In the genomic region with DNA sequence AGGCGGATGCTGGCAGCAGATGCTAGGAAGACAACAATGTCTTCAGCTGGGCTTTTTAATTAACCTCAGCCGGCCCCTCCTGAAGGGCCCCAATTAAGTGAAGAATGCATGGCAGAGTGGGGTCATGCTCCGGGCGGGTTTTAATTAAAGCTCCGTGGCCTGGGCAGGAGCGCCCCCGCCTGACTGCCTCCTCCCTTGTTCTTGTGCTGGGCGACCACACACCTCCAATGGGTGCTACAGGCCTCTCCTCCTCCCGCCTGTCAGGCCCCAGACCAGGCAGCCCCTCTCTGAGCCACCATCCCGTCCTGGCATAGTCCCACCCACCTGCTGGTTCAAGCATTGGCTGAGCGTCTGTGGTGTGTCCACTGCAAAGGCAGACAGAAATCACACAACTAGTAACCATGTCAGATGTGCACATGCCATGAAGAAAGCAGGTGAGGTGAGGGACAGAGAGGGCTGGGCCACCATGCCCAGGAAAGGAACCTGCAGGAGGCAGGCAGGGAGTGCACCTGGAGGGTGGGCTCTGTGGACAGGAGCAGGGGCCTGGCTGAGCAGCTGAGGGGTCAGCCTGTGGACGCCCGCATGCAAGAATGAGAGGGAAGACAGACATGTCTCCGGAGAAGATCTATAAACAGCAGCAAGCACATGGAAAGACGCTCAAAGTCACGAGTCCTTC, we compare ENCODE assay signal across 11 cellular contexts. TPM values are rescaled to one million over a fixed set of nuclear protein-coding genes. Genes with fewer than 3 reads are reported as not detected.
DNase-seq lines count a peak whose midpoint lies in the region; ATAC-seq and TF ChIP-seq lines count a peak whose summit lies in the region.
"Had no signal": no experiment of that assay in that cellular context is flagged by ENCODE, and none has a peak within 500 bp of the region (broad histone marks: within the 10 kb centered on the region; RNA-seq: fewer than 3 reads in every experiment).

No MANE protein-coding gene starts in this region.

- no peak for DNase-seq in DND-41
- DNase-seq in Karpas-422, result peak; percentile 79
- peak; percentile 67 for DNase-seq in WTC11 (ENCODE audit: low spot score)
- peak; percentile 82 for DNase-seq in mesenteric fat pad (ENCODE audit: low spot score)
- no peak for DNase-seq in endothelial cell (ENCODE audit: low spot score)
- no peak for DNase-seq in NK-92 treated with Interleukin-12 subunit alpha and Interleukin-12 subunit beta, amount 100 ng/mL, for 24 hours (lab: John Stamatoyannopoulos, UW)
- DNase-seq: NCI-H345 had no signal

- H3K9me3 Mint-ChIP-seq in WTC11 (no peaks in the 10 kb centered on the region), endothelial cell (ENCODE audit: unreplicated experiment) (no peaks in the 10 kb centered on the region)
- H3K9me3 Mint-ChIP-seq: central memory CD8-positive, alpha-beta T cell; stimulated activated naive CD8-positive, alpha-beta T cell treated with anti-CD3 and anti-CD28 coated beads, Interleukin-15, Interleukin-2, amounts not matched to agents 100 ng/mL and 50 ng/mL, for 24 hours had no signal

- H3K9me3 ChIP-seq in DND-41 (ENCODE audit: insufficient read depth, low read length, severe bottlenecking) (no peaks in the 10 kb centered on the region), Karpas-422 (ENCODE audit: low read length) (no peaks in the 10 kb centered on the region)

- H3K4me2 ChIP-seq in DND-41 (ENCODE audit: insufficient read depth, low read length) (no peak overlapping the region), Karpas-422 (ENCODE audit: low read depth, low read length, poor library complexity, severe bottlenecking) (no peak overlapping the region)

- ATAC-seq in DND-41 (ENCODE audit: insufficient read depth, low read depth), result no peak
- peak; percentile 77 for ATAC-seq in WTC11
- no peak for ATAC-seq in HG03342 (IDR thresholded peaks at IDR 0.05; ENCODE audit: unreplicated experiment)
- ATAC-seq in GM19395 (IDR thresholded peaks at IDR 0.05; ENCODE audit: unreplicated experiment), result no peak

- no peaks in the 10 kb centered on the region for H3K4me1 ChIP-seq in DND-41 (ENCODE audit: insufficient read depth, low read length)
- H3K4me1 ChIP-seq in Karpas-422 (ENCODE audit: low read length), result no peaks in the 10 kb centered on the region

- no peak overlapping the region for H3K4me3 Mint-ChIP-seq in WTC11
- H3K4me3 Mint-ChIP-seq in endothelial cell (ENCODE audit: unreplicated experiment), result no peak overlapping the region
- H3K4me3 Mint-ChIP-seq: central memory CD8-positive, alpha-beta T cell; stimulated activated naive CD8-positive, alpha-beta T cell treated with anti-CD3 and anti-CD28 coated beads, Interleukin-15, Interleukin-2, amounts not matched to agents 100 ng/mL and 50 ng/mL, for 24 hours had no signal

- H3K4me1 Mint-ChIP-seq in WTC11 (peaks cover 8% of the 10 kb centered on the region), endothelial cell (ENCODE audit: unreplicated experiment) (peaks cover 7% of the 10 kb centered on the region)

- no peaks in the 10 kb centered on the region for H3K9me2 ChIP-seq in Karpas-422 (replicated peaks; ENCODE audit: insufficient read depth, low read length)

- H3K9ac ChIP-seq in DND-41 (ENCODE audit: low read depth, low read length) (no peak overlapping the region), Karpas-422 (ENCODE audit: low read length) (no peak overlapping the region)

- CTCF ChIA-PET in WTC11 (lab: Charles Lee), result interaction anchor here (0.5 to 2.7 kb wide), 9 partner anchors 8 to 687 kb away, joined by 3 to 62 read pairs (median 3); a partner anchor contains a TSS

- H2AFZ ChIP-seq in DND-41 (ENCODE audit: low read depth, low read length) (no peak overlapping the region), Karpas-422 (ENCODE audit: low read length) (no peak overlapping the region)

- peaks cover 46% of the 10 kb centered on the region for H4K20me1 ChIP-seq in DND-41 (ENCODE audit: insufficient read depth, low read length)
- peaks cover 12% of the 10 kb centered on the region; the same call in 1 of the 2 replicates for H4K20me1 ChIP-seq in Karpas-422 (ENCODE audit: insufficient read depth, low read depth, low read length)

- H3K27me3 ChIP-seq in DND-41 (ENCODE audit: insufficient read depth, low read length, poor library complexity), result no peaks in the 10 kb centered on the region
- H3K27me3 ChIP-seq in Karpas-422 (ENCODE audit: low read length), result no peaks in the 10 kb centered on the region

- H3K27me3 Mint-ChIP-seq in WTC11 (ENCODE audit: low read depth) (peaks cover 92% of the 10 kb centered on the region), endothelial cell (ENCODE audit: unreplicated experiment) (peaks cover 12% of the 10 kb centered on the region)
- H3K27me3 Mint-ChIP-seq: central memory CD8-positive, alpha-beta T cell; stimulated activated naive CD8-positive, alpha-beta T cell treated with anti-CD3 and anti-CD28 coated beads, Interleukin-15, Interleukin-2, amounts not matched to agents 100 ng/mL and 50 ng/mL, for 24 hours had no signal

- no peaks in the 10 kb centered on the region for H3K79me2 ChIP-seq in DND-41 (ENCODE audit: insufficient read depth, low read length)
- H3K79me2 ChIP-seq in Karpas-422 (ENCODE audit: low read length), result no peaks in the 10 kb centered on the region

- H3K36me3 Mint-ChIP-seq in WTC11 (no peaks in the 10 kb centered on the region), endothelial cell (ENCODE audit: low read depth, unreplicated experiment) (no peaks in the 10 kb centered on the region)

- H3K4me3 ChIP-seq in DND-41 (ENCODE audit: low read depth in 1 of 2, low read length in 2 of 2), result no peak overlapping the region
- no peak overlapping the region for H3K4me3 ChIP-seq in Karpas-422 (ENCODE audit: low read length)

- no peaks in the 10 kb centered on the region for H3K36me3 ChIP-seq in DND-41 (ENCODE audit: insufficient read depth, low read length)
- no peaks in the 10 kb centered on the region for H3K36me3 ChIP-seq in Karpas-422 (ENCODE audit: insufficient read depth, low read length)

- peak; percentile 5 for TF ChIP-seq CTCF in DND-41 (IDR thresholded peaks at IDR 0.05; ENCODE audit: borderline replicate concordance, extremely low read depth, low read length, poor library complexity, severe bottlenecking)
- 0 out of 2 replicates have a peak, but pooled peaks have one; percentile 13 for TF ChIP-seq CTCF in WTC11 (IDR thresholded peaks at IDR 0.05)
- no peak for TF ChIP-seq CTCF in endothelial cell (IDR thresholded peaks at IDR 0.05; ENCODE audit: unreplicated experiment)

- POLR2A ChIA-PET in WTC11 (lab: Charles Lee), result interaction anchor here (1.0 kb wide), 2 partner anchors 13 to 75 kb away, joined by 3 read pairs; no protein-coding TSS in a partner anchor

- H3K27ac ChIP-seq in DND-41 (ENCODE audit: low read length) (no peak overlapping the region), Karpas-422 (ENCODE audit: low read length) (no peak overlapping the region)

- H3K27ac Mint-ChIP-seq in WTC11, result no peak overlapping the region
- no peak overlapping the region for H3K27ac Mint-ChIP-seq in endothelial cell (ENCODE audit: unreplicated experiment)
- H3K27ac Mint-ChIP-seq: stimulated activated naive CD8-positive, alpha-beta T cell treated with anti-CD3 and anti-CD28 coated beads, Interleukin-15, Interleukin-2, amounts not matched to agents 100 ng/mL and 50 ng/mL, for 24 hours had no signal

TF ChIP-seq in WTC11, 78 proteins besides CTCF, POLR2A, EP300 and RAD21:
- TF ChIP-seq, protein P1, sequence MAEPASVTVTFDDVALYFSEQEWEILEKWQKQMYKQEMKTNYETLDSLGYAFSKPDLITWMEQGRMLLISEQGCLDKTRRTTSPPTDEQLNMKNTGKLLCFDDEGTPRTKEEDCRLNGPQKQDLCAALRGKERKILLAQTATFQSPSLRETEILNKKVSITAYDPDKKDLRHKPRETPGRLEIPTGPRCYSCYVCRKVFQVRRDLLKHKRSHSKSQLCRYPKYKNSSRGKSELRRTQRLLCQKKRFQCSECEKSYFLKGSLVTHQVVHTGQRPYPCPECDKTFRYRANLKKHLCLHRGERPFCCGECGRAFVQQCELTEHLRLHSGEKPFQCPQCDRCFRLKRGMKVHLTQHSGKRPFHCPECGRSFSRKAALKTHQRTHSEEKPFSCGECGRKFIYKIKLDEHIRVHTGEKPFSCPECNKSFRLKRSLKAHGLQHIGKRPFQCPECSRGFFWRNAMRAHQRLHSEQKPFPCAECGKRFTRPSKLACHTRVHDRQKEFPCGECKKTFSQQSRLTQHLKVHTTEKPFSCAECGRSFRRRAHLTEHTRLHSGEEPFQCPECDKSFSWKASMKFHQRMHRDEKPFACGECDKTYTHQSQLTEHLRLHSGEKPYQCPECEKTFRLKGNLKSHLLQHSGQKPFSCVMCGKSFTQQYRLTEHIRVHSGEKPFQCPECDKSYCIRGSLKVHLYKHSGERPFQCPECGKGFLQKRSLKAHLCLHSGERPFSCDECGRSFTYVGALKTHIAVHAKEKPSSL (CRISPR knock-in tag; conservative IDR thresholded peaks at IDR 0.05), result no peak
TF ChIP-seq in WTC11: peak in this region for 0.

RNA-seq across cellular contexts. Expression of a gene that starts 8.5 kb away (rescaled TPM):
- total RNA-seq in Karpas-422 (2014; rRNA removed; shearing (Covaris generic); ENCODE audit: low replicate concordance), result 107 and 139 TPM in 2 replicates
- total RNA-seq in WTC11 (2021) (295 to 330 TPM (median 300 TPM) in 3 replicates), mesenteric fat pad (352 TPM), endothelial cell (ENCODE audit: unreplicated experiment) (393 TPM)

RNA-seq across cellular contexts. Expression of a gene that starts 29.1 kb away (rescaled TPM):
- 10.4 and 24.7 TPM in 2 replicates for total RNA-seq in Karpas-422 (2014; rRNA removed; shearing (Covaris generic); ENCODE audit: low replicate concordance)
- total RNA-seq in WTC11 (2021) (30.0 to 33.8 TPM (median 30.7 TPM) in 3 replicates), mesenteric fat pad (5.6 TPM), endothelial cell (ENCODE audit: unreplicated experiment) (23.2 TPM)

RNA-seq across cellular contexts. Expression of a gene that starts 35.1 kb away (rescaled TPM):
- total RNA-seq in Karpas-422 (2014; rRNA removed; shearing (Covaris generic); ENCODE audit: low replicate concordance), result 76.6 and 79.2 TPM in 2 replicates
- total RNA-seq in WTC11 (2021) (65.8 to 70.5 TPM (median 66.9 TPM) in 3 replicates), mesenteric fat pad (38.9 TPM), endothelial cell (ENCODE audit: unreplicated experiment) (47.5 TPM)

Comparison
In these comparisons a context has a peak if more than half of its experiments do, and no peak if none do; other contexts are left out.
1. DNase-seq: peak in Karpas-422 (single experiment), WTC11 (single experiment) and mesenteric fat pad (single experiment); none in DND-41 (single experiment), endothelial cell (single experiment) and NK-92 treated with Interleukin-12 subunit alpha and Interleukin-12 subunit beta, amount 100 ng/mL, for 24 hours (single experiment).